Comparison of ENCODE assay signal across 14 cellular contexts in genomic region chr6:131946404-131946991, GRCh38. TPM values are rescaled to one million over a fixed set of nuclear protein-coding genes. Genes with fewer than 3 reads are reported as not detected.
DNase-seq lines count a peak whose midpoint lies in the region; TF ChIP-seq lines count a peak whose summit lies in the region.
"Had no signal": no experiment of that assay in that cellular context is flagged by ENCODE, and none has a peak within 500 bp of the region (broad histone marks: within the 10 kb centered on the region; RNA-seq: fewer than 3 reads in every experiment).

No MANE protein-coding gene starts in this region.

- H3K4me3 Mint-ChIP-seq in type B pancreatic cell = no peak overlapping the region
- no peak overlapping the region for H3K4me3 Mint-ChIP-seq in immature natural killer cell
- H3K4me3 Mint-ChIP-seq in activated naive CD4-positive, alpha-beta T cell treated with anti-CD3 and anti-CD28 coated beads, Interleukin-2, amount 10 ng/mL, durations not matched to agents 7 days and 5 days = no peak overlapping the region
- H3K4me3 Mint-ChIP-seq: central memory CD8-positive, alpha-beta T cell; T-helper 1 cell treated with Interleukin-12 subunit alpha and Interleukin-12 subunit beta and Interleukin-4 antibody, amounts not matched to agents 30 μg/mL and 1 μg/mL, for 36 hours had no signal

- H3K36me3 ChIP-seq in HUES48 (ENCODE audit: control insufficient read depth, insufficient read depth, low read length) = peaks cover 29% of the 10 kb centered on the region

- H3K9me3 ChIP-seq in HUES48 (ENCODE audit: control insufficient read depth, insufficient read depth, low read length) = no peaks in the 10 kb centered on the region
- H3K9me3 ChIP-seq: Caco-2, thoracic aorta had no signal

- H3K4me1 ChIP-seq in HUES48 (ENCODE audit: control insufficient read depth, insufficient read depth, low read length) = peaks cover 13% of the 10 kb centered on the region

- TF ChIP-seq CTCF in type B pancreatic cell (conservative IDR thresholded peaks at IDR 0.05) = no peak

- H3K27me3 ChIP-seq in HUES48 (ENCODE audit: control insufficient read depth, insufficient read depth, low read length) = no peaks in the 10 kb centered on the region

- peak overlapping the region; percentile 28 for H3K27ac ChIP-seq in HUES48 (ENCODE audit: low read depth, low read length)

- peak overlapping the region; percentile 5 for H3K27ac Mint-ChIP-seq in type B pancreatic cell
- no peak overlapping the region for H3K27ac Mint-ChIP-seq in immature natural killer cell
- H3K27ac Mint-ChIP-seq in activated naive CD4-positive, alpha-beta T cell treated with anti-CD3 and anti-CD28 coated beads, Interleukin-2, amount 10 ng/mL, durations not matched to agents 7 days and 5 days = no peak overlapping the region
- H3K27ac Mint-ChIP-seq: T-helper 1 cell treated with Interleukin-12 subunit alpha and Interleukin-12 subunit beta and Interleukin-4 antibody, amounts not matched to agents 30 μg/mL and 1 μg/mL, for 36 hours had no signal

- H3K4me1 Mint-ChIP-seq in type B pancreatic cell (ENCODE audit: unreplicated experiment) = peaks cover 16% of the 10 kb centered on the region
- H3K4me1 Mint-ChIP-seq in immature natural killer cell = peaks cover 8 to 17% of the 10 kb centered on the region in 2 donors
- peaks cover 7% of the 10 kb centered on the region for H3K4me1 Mint-ChIP-seq in activated naive CD4-positive, alpha-beta T cell treated with anti-CD3 and anti-CD28 coated beads, Interleukin-2, amount 10 ng/mL, durations not matched to agents 7 days and 5 days

- H3K9ac ChIP-seq in HUES48 (ENCODE audit: low read depth, low read length) = no peak overlapping the region

- H3K9me3 Mint-ChIP-seq in type B pancreatic cell = no peaks in the 10 kb centered on the region
- peaks cover 0 to 2% (median 0%) of the 10 kb centered on the region in 6 donors for H3K9me3 Mint-ChIP-seq in immature natural killer cell
- no peaks in the 10 kb centered on the region for H3K9me3 Mint-ChIP-seq in activated naive CD4-positive, alpha-beta T cell treated with anti-CD3 and anti-CD28 coated beads, Interleukin-2, amount 10 ng/mL, durations not matched to agents 7 days and 5 days
- H3K9me3 Mint-ChIP-seq: central memory CD8-positive, alpha-beta T cell; T-helper 1 cell treated with Interleukin-12 subunit alpha and Interleukin-12 subunit beta and Interleukin-4 antibody, amounts not matched to agents 30 μg/mL and 1 μg/mL, for 36 hours had no signal

- CTCF ChIA-PET in activated naive CD4-positive, alpha-beta T cell treated with anti-CD3 and anti-CD28 coated beads, Interleukin-2, amount 10 ng/mL, durations not matched to agents 7 days and 5 days (lab: Charles Lee) = no interaction called here

- H3K36me3 Mint-ChIP-seq in type B pancreatic cell (peaks cover 8% of the 10 kb centered on the region), immature natural killer cell (no peaks in the 10 kb centered on the region)
- H3K36me3 Mint-ChIP-seq in activated naive CD4-positive, alpha-beta T cell treated with anti-CD3 and anti-CD28 coated beads, Interleukin-2, amount 10 ng/mL, durations not matched to agents 7 days and 5 days = no peaks in the 10 kb centered on the region

- peaks cover 4% of the 10 kb centered on the region for H3K27me3 Mint-ChIP-seq in type B pancreatic cell
- H3K27me3 Mint-ChIP-seq in immature natural killer cell (ENCODE audit: low read depth in 3 of 3) = peaks cover 5 to 16% (median 13%) of the 10 kb centered on the region in 3 donors
- peaks cover 29% of the 10 kb centered on the region for H3K27me3 Mint-ChIP-seq in activated naive CD4-positive, alpha-beta T cell treated with anti-CD3 and anti-CD28 coated beads, Interleukin-2, amount 10 ng/mL, durations not matched to agents 7 days and 5 days

- peak; percentile 80 for DNase-seq in astrocyte of the hippocampus (ENCODE audit: low read depth, low spot score)
- peak; percentile 48 for DNase-seq in glomerular visceral epithelial cell (ENCODE audit: extremely low spot score)
- DNase-seq in type B pancreatic cell (ENCODE audit: extremely low spot score, unreplicated experiment) = no peak
- DNase-seq in NCI-H748 treated with DMSO at 0.1 percent for 48 hours (lab: John Stamatoyannopoulos, UW) = no peak
- DNase-seq in immature natural killer cell = no peak
- DNase-seq in activated naive CD4-positive, alpha-beta T cell treated with anti-CD3 and anti-CD28 coated beads, Interleukin-2, amount 10 ng/mL, durations not matched to agents 7 days and 5 days = no peak
- DNase-seq: activated CD4-positive, alpha-beta T cell treated with anti-CD3 and anti-CD28 coated beads, Interleukin-2, amount 50 U/mL, for 1 hour; activated effector memory CD4-positive, alpha-beta T cell treated with Interleukin-2 at 50 U/mL for 16 hours; Caco-2; NCI-H2227 treated with DMSO at 0.1 percent for 48 hours had no signal

- no peak overlapping the region for H3K4me3 ChIP-seq in HUES48 (ENCODE audit: low read depth, low read length)

RNA-seq across cellular contexts. Expression of gene CCN2, which starts 4.7 kb away (rescaled TPM):
- total RNA-seq in type B pancreatic cell (ENCODE audit: low replicate concordance) = 33.8 and 75.5 TPM in 2 replicates
- not detected for polyA plus RNA-seq in immature natural killer cell

Comparison
In these comparisons a context has a peak if more than half of its experiments do, and no peak if none do; other contexts are left out.
1. DNase-seq: peak in astrocyte of the hippocampus (single experiment) and glomerular visceral epithelial cell (single experiment); none in type B pancreatic cell (single experiment), NCI-H748 treated with DMSO at 0.1 percent for 48 hours (single experiment), immature natural killer cell (0 of 3) and activated naive CD4-positive, alpha-beta T cell treated with anti-CD3 and anti-CD28 coated beads, Interleukin-2, amount 10 ng/mL, durations not matched to agents 7 days and 5 days (single experiment).